Comparison of ENCODE assay signal across 9 cellular contexts in genomic region chr10:79113827-79114226, GRCh38. TPM values are rescaled to one million over a fixed set of nuclear protein-coding genes. Genes with fewer than 3 reads are reported as not detected.
DNase-seq lines count a peak whose midpoint lies in the region; ATAC-seq, FAIRE-seq and TF ChIP-seq lines count a peak whose summit lies in the region.
"Had no signal": no experiment of that assay in that cellular context is flagged by ENCODE, and none has a peak within 500 bp of the region (broad histone marks: within the 10 kb centered on the region; RNA-seq: fewer than 3 reads in every experiment).

No MANE protein-coding gene starts in this region.

- no peak for TF ChIP-seq EP300 in H1 (IDR thresholded peaks at IDR 0.05; ENCODE audit: borderline replicate concordance in 1 of 2, low read depth in 2 of 2, low read length in 2 of 2)

- H3K4me3 Mint-ChIP-seq in stimulated activated naive CD8-positive, alpha-beta T cell treated with anti-CD3 and anti-CD28 coated beads, Interleukin-15, Interleukin-2, amounts not matched to agents 100 ng/mL and 50 ng/mL, for 24 hours: no peak overlapping the region
- peak overlapping the region; percentile 9 for H3K4me3 Mint-ChIP-seq in nephron progenitor cell

- H3K18ac ChIP-seq in H1 (ENCODE audit: extremely low read depth, low read length): no peak overlapping the region

- TF ChIP-seq CTCF in H1 (IDR thresholded peaks at IDR 0.05; ENCODE audit: control extremely low read depth in 1 of 3, insufficient read depth in 1 of 3, low read depth in 1 of 3, low read length in 3 of 3) (no peak), nephron progenitor cell (IDR thresholded peaks at IDR 0.05) (no peak)

- H4K8ac ChIP-seq in H1 (ENCODE audit: extremely low read depth, insufficient read depth, low read length): no peak overlapping the region

- peaks cover 13 to 24% of the 10 kb centered on the region in 2 experiments for H4K20me1 ChIP-seq in H1 (replicated peaks in 1 of 2; ENCODE audit: control insufficient read depth in 1 of 2, insufficient read depth in 2 of 2, low read length in 2 of 2)

- no peak overlapping the region for H3K23ac ChIP-seq in H1 (ENCODE audit: insufficient read length)

- 34% methylated on average over 9 of the region's 9 CpGs; no CpG with 5 or more reads in 1 of the 2 experiments for WGBS in H1 (ENCODE audit: extremely low coverage in 1 of 2, insufficient coverage in 1 of 2, insufficient read length in 1 of 2, insufficient replicate concordance in 2 of 2, low coverage in 1 of 2, low lambda C conversion rate in 2 of 2, missing lambda C conversion rate in 1 of 2), 2 experiments

- H2BK20ac ChIP-seq in H1 (ENCODE audit: low read length): no peak overlapping the region

- no peak for TF ChIP-seq POLR2A in H1 (IDR thresholded peaks at IDR 0.05; ENCODE audit: control extremely low read depth in 1 of 2, low read depth in 2 of 2, low read length in 2 of 2)
- no peak for TF ChIP-seq POLR2A in GM12891 (IDR thresholded peaks at IDR 0.05; ENCODE audit: low read depth, low read length)

- no peak overlapping the region for H4K91ac ChIP-seq in H1 (replicated peaks; ENCODE audit: insufficient read length, low read length)

- no peak overlapping the region for H2AFZ ChIP-seq in H1 (ENCODE audit: low read length)

- H2BK12ac ChIP-seq in H1 (ENCODE audit: low read depth, low read length): no peak overlapping the region

- CTCF ChIA-PET in H1 (lab: Charles Lee; ENCODE audit: partially characterized antibody): interaction anchor here (0.5 to 3.2 kb wide), 17 partner anchors 10 to 198 kb away, joined by 3 to 21 read pairs (median 4); no protein-coding TSS in a partner anchor

- H3K4me2 ChIP-seq in H1 (ENCODE audit: insufficient read depth in 1 of 2, low read depth in 2 of 2, low read length in 2 of 2): peak overlapping the region; percentile 32 to 37

- H3K4me3 ChIP-seq in H1 (ENCODE audit: extremely low read depth in 1 of 4, insufficient read depth in 2 of 4, low read depth in 3 of 4, low read length in 4 of 4): peak overlapping the region in 1 of 4 experiments; percentile 42; a peak in 1 of 8 replicates

- H2AK5ac ChIP-seq in H1 (ENCODE audit: low read depth, low read length): no peak overlapping the region

- H3K4ac ChIP-seq in H1 (replicated peaks; ENCODE audit: insufficient read length, low read depth, low read length): no peak overlapping the region

- peaks cover 0 to 2% (median 1%) of the 10 kb centered on the region in 4 experiments; a peak in 2 of 8 replicates for H3K36me3 ChIP-seq in H1 (ENCODE audit: control insufficient read depth in 2 of 4, insufficient read depth in 4 of 4, low read length in 3 of 4)

- no peak overlapping the region for H3K14ac ChIP-seq in H1 (ENCODE audit: insufficient read length)

- peaks cover 45% of the 10 kb centered on the region for H3K4me1 Mint-ChIP-seq in stimulated activated naive CD8-positive, alpha-beta T cell treated with anti-CD3 and anti-CD28 coated beads, Interleukin-15, Interleukin-2, amounts not matched to agents 100 ng/mL and 50 ng/mL, for 24 hours (ENCODE audit: low read depth)
- peaks cover 82% of the 10 kb centered on the region for H3K4me1 Mint-ChIP-seq in nephron progenitor cell

- POLR2A ChIA-PET in H1 (lab: Charles Lee; ENCODE audit: partially characterized antibody): interaction anchor here (1.2 to 3.0 kb wide), 6 partner anchors 8 to 47 kb away, joined by 3 to 16 read pairs (median 3); no protein-coding TSS in a partner anchor

- no peak overlapping the region for H3K9ac ChIP-seq in H1 (replicated peaks in 1 of 4; ENCODE audit: extremely low read depth in 1 of 4, low read depth in 3 of 4, low read length in 3 of 4)

- H3K27me3 ChIP-seq in H1 (replicated peaks in 1 of 4; ENCODE audit: control insufficient read depth in 3 of 4, extremely low read depth in 1 of 4, insufficient read depth in 3 of 4, low read length in 3 of 4): no peaks in the 10 kb centered on the region

- no peak for DNase-seq in stimulated activated naive CD8-positive, alpha-beta T cell treated with anti-CD3 and anti-CD28 coated beads, Interleukin-15, Interleukin-2, amounts not matched to agents 100 U/mL and 50 U/mL, for 24 hours
- no peak for DNase-seq in H1 (ENCODE audit: low read depth in 1 of 2, low spot score in 2 of 2)
- DNase-seq in nephron progenitor cell: no peak
- DNase-seq in islet precursor cell: no peak
- no peak for DNase-seq in GM12891 (ENCODE audit: insufficient read length, low spot score)
- DNase-seq in HuH-7.5 (ENCODE audit: low spot score): no peak
- DNase-seq: activated CD8-positive, alpha-beta memory T cell treated with anti-CD3 and anti-CD28 coated beads, Interleukin-2, amount 50 U/mL, for 48 hours had no signal

- H4K5ac ChIP-seq in H1 (ENCODE audit: insufficient read length, low read depth, low read length): no peak overlapping the region

- no peaks in the 10 kb centered on the region for H3K9me3 ChIP-seq in H1 (ENCODE audit: insufficient read depth in 2 of 2, low read depth in 1 of 2, low read length in 1 of 2)

- H2BK15ac ChIP-seq in H1 (ENCODE audit: low read length): 0 out of 2 replicates have a peak overlapping the region, but pooled peaks have one; percentile 85

- no peak for ATAC-seq in stimulated activated naive CD8-positive, alpha-beta T cell treated with anti-CD3 and anti-CD28 coated beads, Interleukin-15, Interleukin-2, amounts not matched to agents 100 U/mL and 50 U/mL, for 24 hours
- no peak for ATAC-seq in GM18907 (IDR thresholded peaks at IDR 0.05; ENCODE audit: unreplicated experiment)

- H3K9me3 Mint-ChIP-seq in stimulated activated naive CD8-positive, alpha-beta T cell treated with anti-CD3 and anti-CD28 coated beads, Interleukin-15, Interleukin-2, amounts not matched to agents 100 ng/mL and 50 ng/mL, for 24 hours: no peaks in the 10 kb centered on the region
- H3K9me3 Mint-ChIP-seq in nephron progenitor cell: no peaks in the 10 kb centered on the region

- peaks cover 6 to 37% (median 23%) of the 10 kb centered on the region in 4 experiments for H3K4me1 ChIP-seq in H1 (replicated peaks in 1 of 4; ENCODE audit: control insufficient read depth in 3 of 4, insufficient read depth in 4 of 4, low read length in 3 of 4)

- H3K23me2 ChIP-seq in H1 (ENCODE audit: low read depth, low read length): no peaks in the 10 kb centered on the region

- H3K27me3 Mint-ChIP-seq in stimulated activated naive CD8-positive, alpha-beta T cell treated with anti-CD3 and anti-CD28 coated beads, Interleukin-15, Interleukin-2, amounts not matched to agents 100 ng/mL and 50 ng/mL, for 24 hours: no peaks in the 10 kb centered on the region
- no peaks in the 10 kb centered on the region for H3K27me3 Mint-ChIP-seq in nephron progenitor cell (ENCODE audit: low read depth, poor library complexity)

- peaks cover 4 to 94% of the 10 kb centered on the region in 2 experiments; a peak in 3 of 4 replicates for H3K79me2 ChIP-seq in H1 (ENCODE audit: control insufficient read depth in 1 of 2, insufficient read depth in 2 of 2, low read length in 2 of 2)

- no peak overlapping the region for H2BK120ac ChIP-seq in H1 (replicated peaks; ENCODE audit: low read depth, low read length)

- FAIRE-seq in H1 (lab: Jason Lieb, UNC) (no peak), GM12891 (lab: Jason Lieb, UNC) (no peak)

- H3K27ac ChIP-seq in H1 (ENCODE audit: low read depth, low read length): no peak overlapping the region

- peak overlapping the region; percentile 86; the same call in 1 of the 2 replicates for H2BK5ac ChIP-seq in H1 (ENCODE audit: low read depth, low read length)

- TF ChIP-seq RAD21 in H1 (IDR thresholded peaks at IDR 0.05 in 1 of 2, conservative IDR thresholded peaks at IDR 0.05 in 1 of 2; ENCODE audit: low read depth in 2 of 2, low read length in 2 of 2): peak in 1 of 2 experiments; percentile 12; a peak in 1 of 4 replicates

- no peak overlapping the region for H3K56ac ChIP-seq in H1 (replicated peaks; ENCODE audit: insufficient read length, low read depth, low read length)

- H3K27ac Mint-ChIP-seq in stimulated activated naive CD8-positive, alpha-beta T cell treated with anti-CD3 and anti-CD28 coated beads, Interleukin-15, Interleukin-2, amounts not matched to agents 100 ng/mL and 50 ng/mL, for 24 hours: peak overlapping the region; percentile 68
- H3K27ac Mint-ChIP-seq in nephron progenitor cell: peak overlapping the region; percentile 88

- no peaks in the 10 kb centered on the region for H3K36me3 Mint-ChIP-seq in stimulated activated naive CD8-positive, alpha-beta T cell treated with anti-CD3 and anti-CD28 coated beads, Interleukin-15, Interleukin-2, amounts not matched to agents 100 ng/mL and 50 ng/mL, for 24 hours (ENCODE audit: low read depth)
- H3K36me3 Mint-ChIP-seq in nephron progenitor cell (ENCODE audit: low read depth): peaks cover 6% of the 10 kb centered on the region

- peaks cover 36% of the 10 kb centered on the region for H3K79me1 ChIP-seq in H1 (ENCODE audit: low read depth, low read length)

TF ChIP-seq in H1, 55 proteins besides CTCF, POLR2A, EP300 and RAD21 (continues in another document):
- TF ChIP-seq TCF12 (IDR thresholded peaks at IDR 0.05; ENCODE audit: low read depth, low read length) (no peak), MAX (IDR thresholded peaks at IDR 0.05) (no peak)

TF ChIP-seq in GM12891, 5 proteins besides CTCF, POLR2A, EP300 and RAD21:
- TF ChIP-seq TAF1 (IDR thresholded peaks at IDR 0.05; ENCODE audit: low read depth, low read length) (no peak), POLR2AphosphoS5 (IDR thresholded peaks at IDR 0.05; ENCODE audit: low read depth, low read length) (no peak), PAX5 (IDR thresholded peaks at IDR 0.05; ENCODE audit: insufficient read depth, low read length, severe bottlenecking) (no peak), SPI1 (IDR thresholded peaks at IDR 0.05; ENCODE audit: low read depth, low read length) (no peak), POU2F2 (IDR thresholded peaks at IDR 0.05; ENCODE audit: low read depth, low read length) (no peak)

RNA-seq across cellular contexts. Expression of gene ZMIZ1, which starts 45.1 kb away (rescaled TPM):
- total RNA-seq in H1 (2021; fragmentation: NEBNext Ultra II Directional; extraction: Animal tissue kit (Norgen Biotek cat#: 25700)): 28.0 and 29.7 TPM in 2 replicates
- polyA plus RNA-seq in H1 (2011; rRNA removed): 8.1 and 17.1 TPM in 2 replicates
- polyA plus RNA-seq in H1 (2011; cell fraction: cytosol; rRNA removed): 7.4 TPM
- 33.0 TPM for polyA plus RNA-seq in H1 (2011; cell fraction: nucleus; rRNA removed)
- polyA plus RNA-seq in H1 (2012, experiment 1 of 2): 17.4 to 25.1 TPM (median 23.6 TPM) in 4 replicates
- 13.4 TPM for polyA plus RNA-seq in H1 (2012, experiment 2 of 2)
- polyA plus RNA-seq in H1 (2013, experiment 1 of 2): 11.4 TPM
- 10.1 TPM for polyA plus RNA-seq in H1 (2013, experiment 2 of 2)
- polyA minus RNA-seq in H1 (2011; rRNA and poly(A)+ RNA removed): 9.1 and 16.3 TPM in 2 replicates
- polyA minus RNA-seq in H1 (2011; cell fraction: cytosol; rRNA and poly(A)+ RNA removed): 19.2 TPM
- 24.4 TPM for polyA minus RNA-seq in H1 (2011; cell fraction: nucleus; rRNA and poly(A)+ RNA removed)
- 21.2 TPM for polyA plus RNA-seq in GM12891 (2012; ENCODE audit: low read depth, missing spikeins)
